ENCODE assay signal across 8 cellular contexts in the genomic region with DNA sequence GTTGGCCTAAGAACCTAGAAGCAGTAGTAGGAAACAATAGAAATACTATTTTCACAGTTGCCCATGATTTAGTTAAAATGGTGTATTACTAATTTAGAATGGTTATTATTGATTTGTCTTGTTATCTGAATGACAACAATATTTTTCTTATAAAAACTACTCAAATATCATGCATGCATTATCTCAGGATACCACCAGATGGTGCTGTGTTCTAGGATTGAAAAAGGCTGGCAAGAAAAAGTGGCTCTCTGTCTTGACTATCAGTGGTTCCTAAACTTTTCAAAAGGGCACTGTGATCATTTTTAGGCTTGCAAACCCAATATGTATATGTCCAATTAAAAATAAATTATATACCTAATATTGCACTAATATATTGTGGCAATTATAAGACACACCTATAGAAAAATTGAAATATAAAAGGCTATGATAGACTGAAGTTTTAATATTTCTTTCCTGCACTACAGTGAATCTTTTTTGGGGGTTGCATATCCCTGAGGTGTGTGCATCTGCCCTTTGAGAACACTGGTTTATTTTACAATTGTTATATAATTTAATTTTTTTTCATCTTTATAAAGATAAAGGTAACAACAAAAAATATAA.
DNase-seq lines count a peak whose midpoint lies in the region; ATAC-seq, FAIRE-seq and TF ChIP-seq lines count a peak whose summit lies in the region.

No MANE protein-coding gene starts in this region.

- TF ChIP-seq POLR2A in HepG2 (IDR thresholded peaks at IDR 0.05; ENCODE audit: insufficient read depth in 1 of 2, low read depth in 2 of 2, low read length in 2 of 2): no peak

- H3K4me2 ChIP-seq in HepG2 (ENCODE audit: low read depth, low read length): no peak overlapping the region

- intact Hi-C loops in HepG2 (cut with micrococcal nuclease; ENCODE audit: unreplicated experiment): loop anchor here (1.0 to 10.0 kb wide), 3 partner anchors 735 to 1263 kb away; no protein-coding TSS in a partner anchor
- intact Hi-C loops in left colon (cut with DNase I, micrococcal nuclease): loop anchor here in 1 of 2 donors (5.0 to 10.0 kb wide), 2 partner anchors 1088 to 1265 kb away; no protein-coding TSS in a partner anchor

- CTCF ChIA-PET in HepG2 (lab: Yijun Ruan, JAX; ENCODE audit: low intra/inter-chr PET ratio, low total read pairs): interaction anchor here (2.8 kb wide), 1 partner anchor 288 kb away, joined by 15 read pairs; no protein-coding TSS in a partner anchor

- peak; percentile 62 for FAIRE-seq in GM18507 (lab: Jason Lieb, UNC)
- peak; percentile 49 for FAIRE-seq in HepG2 (lab: Jason Lieb, UNC)

- BruUV-seq in HepG2 (replicated peaks; lab: Mats Ljungman, UMichigan): no TSS peak

- no peaks in the 10 kb centered on the region for H4K20me1 ChIP-seq in HepG2 (ENCODE audit: insufficient read depth, low read length)

- H3K36me3 ChIP-seq in CD4-positive, CD25-positive, alpha-beta regulatory T cell (ENCODE audit: control insufficient read depth, insufficient read depth, low read length): no peaks in the 10 kb centered on the region
- H3K36me3 ChIP-seq in HepG2 (replicated peaks in 1 of 2; ENCODE audit: control insufficient read depth in 1 of 2, insufficient read depth in 2 of 2, low read length in 2 of 2): no peaks in the 10 kb centered on the region

- H3K36me3 Mint-ChIP-seq in CD4-positive, CD25-positive, alpha-beta regulatory T cell: no peaks in the 10 kb centered on the region

- no peaks in the 10 kb centered on the region for H3K79me2 ChIP-seq in HepG2 (ENCODE audit: insufficient read depth, low read length)

- TF ChIP-seq CTCF in HepG2 (CRISPR knock-in tag; IDR thresholded peaks at IDR 0.05): peak; percentile 77

- in situ Hi-C loops in HepG2 (cut with HindIII; ENCODE audit: extremely low pct_ligation_motif_present, low pct_unique_long_range_greater_than_20kb): loop anchor here (10.0 to 25.0 kb wide), 3 partner anchors 733 to 1258 kb away; no protein-coding TSS in a partner anchor

- no peaks in the 10 kb centered on the region for H3K27me3 Mint-ChIP-seq in CD4-positive, CD25-positive, alpha-beta regulatory T cell

- ATAC-seq in CD4-positive, CD25-positive, alpha-beta regulatory T cell (ENCODE audit: low read depth in 2 of 2): no peak
- no peak for ATAC-seq in HepG2
- no peak for ATAC-seq in GM21367 (IDR thresholded peaks at IDR 0.05; ENCODE audit: unreplicated experiment)
- ATAC-seq in left colon: no peak

- H3K4me1 ChIP-seq in CD4-positive, CD25-positive, alpha-beta regulatory T cell (ENCODE audit: control insufficient read depth, insufficient read depth, low read length, poor library complexity, severe bottlenecking): no peaks in the 10 kb centered on the region
- H3K4me1 ChIP-seq in HepG2 (ENCODE audit: insufficient read depth, low read length): no peaks in the 10 kb centered on the region

- no peaks in the 10 kb centered on the region for H3K4me1 Mint-ChIP-seq in CD4-positive, CD25-positive, alpha-beta regulatory T cell

- H3K27ac ChIP-seq in CD4-positive, CD25-positive, alpha-beta regulatory T cell (ENCODE audit: insufficient read depth, low read length, poor library complexity, severe bottlenecking): no peak overlapping the region
- no peak overlapping the region for H3K27ac ChIP-seq in HepG2 (ENCODE audit: extremely low read length, insufficient read depth, low read length)

- peak in 2 of 3 donors; percentile 3 to 41 for DNase-seq in CD4-positive, CD25-positive, alpha-beta regulatory T cell
- DNase-seq in GM18507 (ENCODE audit: extremely low spot score, insufficient read length, low read depth) (peak; percentile 5), NCI-H2107 (lab: John Stamatoyannopoulos, UW) (peak; percentile 1), astrocyte of the hippocampus (ENCODE audit: low read depth, low spot score) (peak; percentile 59), HepG2 (ENCODE audit: low spot score) (peak; percentile 43), left colon (no peak)
- DNase-seq in activated CD4-positive, CD25-positive, alpha-beta regulatory T cell treated with anti-CD3 and anti-CD28 coated beads, Interleukin-2, amount 50 U/mL, for 72 hours: no peak

- H2AFZ ChIP-seq in HepG2 (ENCODE audit: low read length): no peak overlapping the region

- peaks cover 0 to 2% (median 0%) of the 10 kb centered on the region in 7 donors for H3K9me3 Mint-ChIP-seq in CD4-positive, CD25-positive, alpha-beta regulatory T cell

- no peak overlapping the region for H3K4me3 Mint-ChIP-seq in CD4-positive, CD25-positive, alpha-beta regulatory T cell

- no peak for TF ChIP-seq EP300 in HepG2 (IDR thresholded peaks at IDR 0.05; ENCODE audit: low read depth in 2 of 2, low read length in 2 of 2)
- TF ChIP-seq EP300 in HepG2 (CRISPR knock-in tag; IDR thresholded peaks at IDR 0.05; ENCODE audit: borderline replicate concordance): no peak

- H3K27me3 ChIP-seq in CD4-positive, CD25-positive, alpha-beta regulatory T cell (ENCODE audit: control insufficient read depth, insufficient read depth, low read length): no peaks in the 10 kb centered on the region
- H3K27me3 ChIP-seq in HepG2 (ENCODE audit: control insufficient read depth in 1 of 2, insufficient read depth in 2 of 2, low read length in 2 of 2): no peaks in the 10 kb centered on the region

- peak; percentile 59; the same call in 1 of the 2 replicates for TF ChIP-seq RAD21 in HepG2 (CRISPR knock-in tag; IDR thresholded peaks at IDR 0.05)

- POLR2A ChIA-PET in HepG2 (lab: Yijun Ruan, JAX): no interaction called here

- no peak overlapping the region for H3K9ac ChIP-seq in HepG2 (ENCODE audit: insufficient read depth, low read depth, low read length)

- H3K27ac Mint-ChIP-seq in CD4-positive, CD25-positive, alpha-beta regulatory T cell: no peak overlapping the region

- no peaks in the 10 kb centered on the region for H3K9me3 ChIP-seq in CD4-positive, CD25-positive, alpha-beta regulatory T cell (ENCODE audit: control insufficient read depth in 2 of 2, low read length in 2 of 2)
- no peaks in the 10 kb centered on the region for H3K9me3 ChIP-seq in HepG2 (ENCODE audit: low read length)

- H3K4me3 ChIP-seq in CD4-positive, CD25-positive, alpha-beta regulatory T cell (ENCODE audit: low read depth, low read length): no peak overlapping the region
- H3K4me3 ChIP-seq in HepG2 (replicated peaks in 1 of 3; ENCODE audit: insufficient read depth in 1 of 3, low read depth in 2 of 3, low read length in 3 of 3): no peak overlapping the region

TF ChIP-seq in HepG2, 621 proteins besides CTCF, POLR2A, EP300 and RAD21:
- no peak for TF ChIP-seq SP2 (CRISPR knock-in tag; IDR thresholded peaks at IDR 0.05)
- peak; percentile 84 for TF ChIP-seq STAG1 (CRISPR knock-in tag; IDR thresholded peaks at IDR 0.05)
- 0 out of 2 replicates have a peak, but pooled peaks have one; percentile 30 for TF ChIP-seq RXRB (CRISPR knock-in tag; IDR thresholded peaks at IDR 0.05; ENCODE audit: borderline replicate concordance)
- TF ChIP-seq CAMTA2 (CRISPR knock-in tag; IDR thresholded peaks at IDR 0.05; ENCODE audit: borderline replicate concordance): no peak
- peak; percentile 59 for TF ChIP-seq SMC3 (IDR thresholded peaks at IDR 0.05; ENCODE audit: low read length)
- TF ChIP-seq, protein P1, sequence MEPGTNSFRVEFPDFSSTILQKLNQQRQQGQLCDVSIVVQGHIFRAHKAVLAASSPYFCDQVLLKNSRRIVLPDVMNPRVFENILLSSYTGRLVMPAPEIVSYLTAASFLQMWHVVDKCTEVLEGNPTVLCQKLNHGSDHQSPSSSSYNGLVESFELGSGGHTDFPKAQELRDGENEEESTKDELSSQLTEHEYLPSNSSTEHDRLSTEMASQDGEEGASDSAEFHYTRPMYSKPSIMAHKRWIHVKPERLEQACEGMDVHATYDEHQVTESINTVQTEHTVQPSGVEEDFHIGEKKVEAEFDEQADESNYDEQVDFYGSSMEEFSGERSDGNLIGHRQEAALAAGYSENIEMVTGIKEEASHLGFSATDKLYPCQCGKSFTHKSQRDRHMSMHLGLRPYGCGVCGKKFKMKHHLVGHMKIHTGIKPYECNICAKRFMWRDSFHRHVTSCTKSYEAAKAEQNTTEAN (CRISPR knock-in tag; conservative IDR thresholded peaks at IDR 0.05): no peak
- no peak for TF ChIP-seq ZNF850 (CRISPR knock-in tag; conservative IDR thresholded peaks at IDR 0.05)

Comparison
In these comparisons a context has a peak if more than half of its experiments do, and no peak if none do; other contexts are left out.
1. DNase-seq: peak in CD4-positive, CD25-positive, alpha-beta regulatory T cell (2 of 3), GM18507 (single experiment), NCI-H2107 (single experiment), astrocyte of the hippocampus (single experiment) and HepG2 (single experiment); none in left colon (0 of 2) and activated CD4-positive, CD25-positive, alpha-beta regulatory T cell treated with anti-CD3 and anti-CD28 coated beads, Interleukin-2, amount 50 U/mL, for 72 hours (single experiment).